In genomic region chr3:4837405-4837804, GRCh38 we compare ENCODE assay signal across 30 cellular contexts.
DNase-seq lines count a peak whose midpoint lies in the region; ATAC-seq and TF ChIP-seq lines count a peak whose summit lies in the region.
"Had no signal": no experiment of that assay in that cellular context is flagged by ENCODE, and none has a peak within 500 bp of the region (broad histone marks: within the 10 kb centered on the region; RNA-seq: fewer than 3 reads in every experiment).

No MANE protein-coding gene starts in this region.

- no peaks in the 10 kb centered on the region for H3K9me3 Mint-ChIP-seq in activated T-cell treated with anti-CD3 and anti-CD28 coated beads, Interleukin-2, amount 50 U/mL, for 72 hours
- H3K9me3 Mint-ChIP-seq in activated T-cell treated with anti-CD3 and anti-CD28 coated beads, Interleukin-2, amount 50 U/mL, for 4 hours: no peaks in the 10 kb centered on the region
- no peaks in the 10 kb centered on the region for H3K9me3 Mint-ChIP-seq in activated T-helper 1 cell treated with anti-CD3 and anti-CD28 coated beads, Interleukin-12 subunit alpha, Interleukin-12 subunit beta, Interleukin-2, Interleukin-4 antibody, amounts not matched to agents 30 ng/mL and 10 ng/mL and 1 ng/mL, durations not matched to agents 14 hours and 24 hours and 36 hours
- H3K9me3 Mint-ChIP-seq: activated naive CD4-positive, alpha-beta T cell treated with anti-CD3 and anti-CD28 coated beads for 36 hours; effector memory CD8-positive, alpha-beta T cell; H9 had no signal

- H3K36me3 ChIP-seq in smooth muscle cell (ENCODE audit: low read depth) (no peaks in the 10 kb centered on the region), BE2C (peaks cover 14% of the 10 kb centered on the region)
- H3K36me3 ChIP-seq: ovary, SJCRH30, suprapubic skin had no signal

- 66% methylated on average over 5 of the region's 5 CpGs for WGBS in smooth muscle cell (ENCODE audit: low lambda C conversion rate)

- no peak for TF ChIP-seq CTCF in smooth muscle cell (IDR thresholded peaks at IDR 0.05; ENCODE audit: borderline replicate concordance, insufficient read depth, poor library complexity, severe bottlenecking)
- TF ChIP-seq CTCF in BE2C (IDR thresholded peaks at IDR 0.05; ENCODE audit: low read depth, low read length): no peak

- H3K4me3 Mint-ChIP-seq in activated T-cell treated with anti-CD3 and anti-CD28 coated beads, Interleukin-2, amount 50 U/mL, for 72 hours: peak overlapping the region; percentile 73 to 88
- no peak overlapping the region for H3K4me3 Mint-ChIP-seq in activated T-cell treated with anti-CD3 and anti-CD28 coated beads, Interleukin-2, amount 50 U/mL, for 4 hours
- H3K4me3 Mint-ChIP-seq in activated T-helper 1 cell treated with anti-CD3 and anti-CD28 coated beads, Interleukin-12 subunit alpha, Interleukin-12 subunit beta, Interleukin-2, Interleukin-4 antibody, amounts not matched to agents 30 ng/mL and 10 ng/mL and 1 ng/mL, durations not matched to agents 14 hours and 24 hours and 36 hours: peak overlapping the region; percentile 68
- H3K4me3 Mint-ChIP-seq: activated naive CD4-positive, alpha-beta T cell treated with anti-CD3 and anti-CD28 coated beads for 36 hours; effector memory CD8-positive, alpha-beta T cell; H9 had no signal

- H3F3A ChIP-seq in smooth muscle cell (ENCODE audit: low read depth): peaks cover 26% of the 10 kb centered on the region

- no peaks in the 10 kb centered on the region for H3K79me2 ChIP-seq in smooth muscle cell (ENCODE audit: low read depth)

- no peak overlapping the region for H3K4me2 ChIP-seq in smooth muscle cell
- H3K4me2 ChIP-seq: KMS-11 had no signal

- H2AFZ ChIP-seq in smooth muscle cell (ENCODE audit: low read depth): no peak overlapping the region

- H3K27ac ChIP-seq in smooth muscle cell (ENCODE audit: low read depth): peak overlapping the region; percentile 100
- H3K27ac ChIP-seq: KMS-11, lower lobe of right lung, ovary, SJCRH30, suprapubic skin, upper lobe of right lung had no signal

- no peaks in the 10 kb centered on the region for H4K20me1 ChIP-seq in smooth muscle cell (ENCODE audit: low read depth)

- intact Hi-C loops in activated T-helper 1 cell treated with anti-CD3 and anti-CD28 coated beads, Interleukin-12 subunit alpha, Interleukin-12 subunit beta, Interleukin-2, Interleukin-4 antibody, amounts not matched to agents 30 ng/mL and 10 ng/mL and 1 ng/mL, durations not matched to agents 14 hours and 24 hours and 36 hours (cut with micrococcal nuclease): no loop called here

- H3K27me3 ChIP-seq in smooth muscle cell (ENCODE audit: low read depth): no peaks in the 10 kb centered on the region
- no peaks in the 10 kb centered on the region for H3K27me3 ChIP-seq in BE2C
- H3K27me3 ChIP-seq: ovary, SJCRH30, suprapubic skin, upper lobe of right lung had no signal

- H3K9me3 ChIP-seq in smooth muscle cell (replicated peaks; ENCODE audit: low read depth) (no peaks in the 10 kb centered on the region), BE2C (no peaks in the 10 kb centered on the region)
- H3K9me3 ChIP-seq: lower lobe of right lung, mucosa of descending colon, ovary, SJCRH30, suprapubic skin, upper lobe of right lung had no signal

- H3K36me3 Mint-ChIP-seq in activated T-cell treated with anti-CD3 and anti-CD28 coated beads, Interleukin-2, amount 50 U/mL, for 72 hours (ENCODE audit: insufficient read depth in 2 of 2): peaks cover 26 to 46% of the 10 kb centered on the region in 2 donors
- H3K36me3 Mint-ChIP-seq in activated T-cell treated with anti-CD3 and anti-CD28 coated beads, Interleukin-2, amount 50 U/mL, for 4 hours (ENCODE audit: insufficient read depth): peaks cover 28% of the 10 kb centered on the region
- H3K36me3 Mint-ChIP-seq in activated T-helper 1 cell treated with anti-CD3 and anti-CD28 coated beads, Interleukin-12 subunit alpha, Interleukin-12 subunit beta, Interleukin-2, Interleukin-4 antibody, amounts not matched to agents 30 ng/mL and 10 ng/mL and 1 ng/mL, durations not matched to agents 14 hours and 24 hours and 36 hours (ENCODE audit: low read depth): peaks cover 50% of the 10 kb centered on the region

- ATAC-seq in activated T-cell treated with anti-CD3 and anti-CD28 coated beads, Interleukin-2, amount 50 U/mL, for 72 hours (replicated peaks in 1 of 2): no peak
- no peak for ATAC-seq in activated T-cell treated with anti-CD3 and anti-CD28 coated beads, Interleukin-2, amount 50 U/mL, for 4 hours
- no peak for ATAC-seq in HG03342 (IDR thresholded peaks at IDR 0.05; ENCODE audit: unreplicated experiment)
- ATAC-seq: effector memory CD8-positive, alpha-beta T cell; lower lobe of right lung; mucosa of descending colon; upper lobe of right lung had no signal

- no peak for DNase-seq in activated T-cell treated with anti-CD3 and anti-CD28 coated beads, Interleukin-2, amount 50 U/mL, for 72 hours
- no peak for DNase-seq in activated T-cell treated with anti-CD3 and anti-CD28 coated beads, Interleukin-2, amount 50 U/mL, for 4 hours
- peak; percentile 76 for DNase-seq in Jurkat, Clone E6-1 (ENCODE audit: low read depth, low spot score)
- no peak for DNase-seq in activated T-helper 1 cell treated with anti-CD3 and anti-CD28 coated beads, Interleukin-12 subunit alpha, Interleukin-12 subunit beta, Interleukin-2, Interleukin-4 antibody, amounts not matched to agents 30 ng/mL and 10 ng/mL and 1 ng/mL, durations not matched to agents 14 hours and 24 hours and 36 hours (ENCODE audit: low spot score)
- DNase-seq in smooth muscle cell (lab: John Stamatoyannopoulos, UW; ENCODE audit: unreplicated experiment) (no peak), BE2C (no peak), hepatic stellate cell (ENCODE audit: low spot score) (no peak)
- DNase-seq: ACHN; activated naive CD4-positive, alpha-beta T cell treated with anti-CD3 and anti-CD28 coated beads for 36 hours; aorta; COR-L47; cortex of kidney; effector memory CD8-positive, alpha-beta T cell; erythroblast; GF-D8; H9; kidney glomerular epithelial cell; lower lobe of right lung; mucosa of descending colon; NCI-H1417 treated with DMSO at 0.1 percent for 48 hours; NCI-H2107; NCI-H446 treated with DMSO at 0.1 percent for 48 hours; ovary; SJCRH30; small intestine; stimulated activated CD4-positive, alpha-beta T cell treated with anti-CD3 and anti-CD28 coated beads, Interleukin-2, amount 100 ng/mL, for 24 hours; upper lobe of right lung had no signal

- H3K27me3 Mint-ChIP-seq in activated T-cell treated with anti-CD3 and anti-CD28 coated beads, Interleukin-2, amount 50 U/mL, for 72 hours (ENCODE audit: low read depth): no peaks in the 10 kb centered on the region
- no peaks in the 10 kb centered on the region for H3K27me3 Mint-ChIP-seq in activated T-cell treated with anti-CD3 and anti-CD28 coated beads, Interleukin-2, amount 50 U/mL, for 4 hours (ENCODE audit: low read depth)
- H3K27me3 Mint-ChIP-seq in activated T-helper 1 cell treated with anti-CD3 and anti-CD28 coated beads, Interleukin-12 subunit alpha, Interleukin-12 subunit beta, Interleukin-2, Interleukin-4 antibody, amounts not matched to agents 30 ng/mL and 10 ng/mL and 1 ng/mL, durations not matched to agents 14 hours and 24 hours and 36 hours (ENCODE audit: insufficient read depth): no peaks in the 10 kb centered on the region
- H3K27me3 Mint-ChIP-seq: effector memory CD8-positive, alpha-beta T cell had no signal

- no peak overlapping the region for H3K9ac ChIP-seq in smooth muscle cell (ENCODE audit: low read depth)
- H3K9ac ChIP-seq: KMS-11 had no signal

- H3K4me1 ChIP-seq in smooth muscle cell (ENCODE audit: low read depth): peaks cover 10% of the 10 kb centered on the region
- no peaks in the 10 kb centered on the region for H3K4me1 ChIP-seq in BE2C

- no peak overlapping the region for H3K4me3 ChIP-seq in Jurkat, Clone E6-1 (ENCODE audit: low read length)
- no peak overlapping the region for H3K4me3 ChIP-seq in smooth muscle cell
- no peak overlapping the region for H3K4me3 ChIP-seq in BE2C (ENCODE audit: low read depth, low read length)
- H3K4me3 ChIP-seq: lower lobe of right lung, mucosa of descending colon, ovary, SJCRH30, suprapubic skin, upper lobe of right lung had no signal

- H3K27ac Mint-ChIP-seq in activated T-cell treated with anti-CD3 and anti-CD28 coated beads, Interleukin-2, amount 50 U/mL, for 72 hours: peak overlapping the region; percentile 80
- H3K27ac Mint-ChIP-seq in activated T-helper 1 cell treated with anti-CD3 and anti-CD28 coated beads, Interleukin-12 subunit alpha, Interleukin-12 subunit beta, Interleukin-2, Interleukin-4 antibody, amounts not matched to agents 30 ng/mL and 10 ng/mL and 1 ng/mL, durations not matched to agents 14 hours and 24 hours and 36 hours: peak overlapping the region; percentile 98

- peaks cover 95% of the 10 kb centered on the region for H3K4me1 Mint-ChIP-seq in activated T-cell treated with anti-CD3 and anti-CD28 coated beads, Interleukin-2, amount 50 U/mL, for 72 hours (ENCODE audit: low read depth)
- peaks cover 82% of the 10 kb centered on the region for H3K4me1 Mint-ChIP-seq in activated T-cell treated with anti-CD3 and anti-CD28 coated beads, Interleukin-2, amount 50 U/mL, for 4 hours (ENCODE audit: low read depth)
- peaks cover 86% of the 10 kb centered on the region for H3K4me1 Mint-ChIP-seq in activated T-helper 1 cell treated with anti-CD3 and anti-CD28 coated beads, Interleukin-12 subunit alpha, Interleukin-12 subunit beta, Interleukin-2, Interleukin-4 antibody, amounts not matched to agents 30 ng/mL and 10 ng/mL and 1 ng/mL, durations not matched to agents 14 hours and 24 hours and 36 hours (ENCODE audit: low read depth)
